Comparison of ENCODE assay signal across 21 cellular contexts in genomic region chr15:98043160-98044059, GRCh38.
"Had no signal": no experiment of that assay in that cellular context is flagged by ENCODE, and none has a peak within 500 bp of the region (broad histone marks: within the 10 kb centered on the region; RNA-seq: fewer than 3 reads in every experiment).

No MANE protein-coding gene starts in this region.

- H3K36me3 Mint-ChIP-seq: mesothelial cell of epicardium had no signal

- H3K4me3 ChIP-seq: colonic mucosa, heart left ventricle, sigmoid colon, testis, upper lobe of right lung had no signal

- FAIRE-seq: endothelial cell of umbilical vein, frontal cortex had no signal

- ATAC-seq: activated T-helper 17 cell treated with anti-CD3 and anti-CD28 coated beads, Interleukin-2, amount 50 U/mL, for 72 hours; heart left ventricle; stimulated activated naive CD8-positive, alpha-beta T cell treated with anti-CD3 and anti-CD28 coated beads, Interleukin-15, Interleukin-2, amounts not matched to agents 100 U/mL and 50 U/mL, for 24 hours; upper lobe of right lung had no signal

- H3K9me3 ChIP-seq: colonic mucosa, heart left ventricle, sigmoid colon, testis, upper lobe of right lung had no signal

- H3K36me3 ChIP-seq: colonic mucosa, heart left ventricle, sigmoid colon, upper lobe of right lung had no signal

- H3K4me1 Mint-ChIP-seq: activated T-helper 17 cell treated with anti-CD3 and anti-CD28 coated beads, Interleukin-2, amount 50 U/mL, for 72 hours; mesothelial cell of epicardium had no signal

- DNase-seq: activated CD4-positive, alpha-beta T cell treated with anti-CD3 and anti-CD28 coated beads for 48 hours; activated CD8-positive, alpha-beta memory T cell treated with anti-CD3 and anti-CD28 coated beads for 24 hours; activated naive CD4-positive, alpha-beta T cell treated with anti-CD3 and anti-CD28 coated beads for 36 hours; activated T-cell treated with anti-CD3 and anti-CD28 coated beads for 4 hours; caudate nucleus; colonic mucosa; effector CD4-positive, alpha-beta T cell; heart left ventricle; islet precursor cell; sigmoid colon; stimulated activated CD4-positive, alpha-beta T cell treated with anti-CD3 and anti-CD28 coated beads, Interleukin-4, amount 100 ng/mL, for 1 hour; stimulated activated CD8-positive, alpha-beta memory T cell treated with anti-CD3 and anti-CD28 coated beads, Interleukin-4, amount 100 ng/mL, for 48 hours; stimulated activated naive CD8-positive, alpha-beta T cell treated with anti-CD3 and anti-CD28 coated beads, Interleukin-15, Interleukin-2, amounts not matched to agents 100 U/mL and 50 U/mL, for 24 hours; testis; upper lobe of right lung had no signal

- H3K4me1 ChIP-seq: colonic mucosa, heart left ventricle, sigmoid colon, testis, upper lobe of right lung had no signal

- H3K27me3 Mint-ChIP-seq: activated T-helper 17 cell treated with anti-CD3 and anti-CD28 coated beads, Interleukin-2, amount 50 U/mL, for 72 hours had no signal

- H3K9me3 Mint-ChIP-seq: activated naive CD4-positive, alpha-beta T cell treated with anti-CD3 and anti-CD28 coated beads for 36 hours; T-helper 1 cell treated with Interleukin-12 subunit alpha and Interleukin-12 subunit beta and Interleukin-4 antibody, amounts not matched to agents 30 μg/mL and 1 μg/mL, for 36 hours had no signal

- H3K4me3 Mint-ChIP-seq: activated naive CD4-positive, alpha-beta T cell treated with anti-CD3 and anti-CD28 coated beads for 36 hours; activated T-helper 17 cell treated with anti-CD3 and anti-CD28 coated beads, Interleukin-2, amount 50 U/mL, for 72 hours; mesothelial cell of epicardium; T-helper 1 cell treated with Interleukin-12 subunit alpha and Interleukin-12 subunit beta and Interleukin-4 antibody, amounts not matched to agents 30 μg/mL and 1 μg/mL, for 36 hours had no signal

- H3K27me3 ChIP-seq: colonic mucosa, heart left ventricle, sigmoid colon, testis, upper lobe of right lung had no signal

- H3K27ac Mint-ChIP-seq: activated naive CD4-positive, alpha-beta T cell treated with anti-CD3 and anti-CD28 coated beads for 36 hours; activated T-helper 17 cell treated with anti-CD3 and anti-CD28 coated beads, Interleukin-2, amount 50 U/mL, for 72 hours; mesothelial cell of epicardium; progenitor cell of endocrine pancreas; T-helper 1 cell treated with Interleukin-12 subunit alpha and Interleukin-12 subunit beta and Interleukin-4 antibody, amounts not matched to agents 30 μg/mL and 1 μg/mL, for 36 hours had no signal

- H3K27ac ChIP-seq: colonic mucosa, heart left ventricle, sigmoid colon, testis, upper lobe of right lung had no signal
